8 cellular contexts compared by ENCODE assay signal in the genomic region with DNA sequence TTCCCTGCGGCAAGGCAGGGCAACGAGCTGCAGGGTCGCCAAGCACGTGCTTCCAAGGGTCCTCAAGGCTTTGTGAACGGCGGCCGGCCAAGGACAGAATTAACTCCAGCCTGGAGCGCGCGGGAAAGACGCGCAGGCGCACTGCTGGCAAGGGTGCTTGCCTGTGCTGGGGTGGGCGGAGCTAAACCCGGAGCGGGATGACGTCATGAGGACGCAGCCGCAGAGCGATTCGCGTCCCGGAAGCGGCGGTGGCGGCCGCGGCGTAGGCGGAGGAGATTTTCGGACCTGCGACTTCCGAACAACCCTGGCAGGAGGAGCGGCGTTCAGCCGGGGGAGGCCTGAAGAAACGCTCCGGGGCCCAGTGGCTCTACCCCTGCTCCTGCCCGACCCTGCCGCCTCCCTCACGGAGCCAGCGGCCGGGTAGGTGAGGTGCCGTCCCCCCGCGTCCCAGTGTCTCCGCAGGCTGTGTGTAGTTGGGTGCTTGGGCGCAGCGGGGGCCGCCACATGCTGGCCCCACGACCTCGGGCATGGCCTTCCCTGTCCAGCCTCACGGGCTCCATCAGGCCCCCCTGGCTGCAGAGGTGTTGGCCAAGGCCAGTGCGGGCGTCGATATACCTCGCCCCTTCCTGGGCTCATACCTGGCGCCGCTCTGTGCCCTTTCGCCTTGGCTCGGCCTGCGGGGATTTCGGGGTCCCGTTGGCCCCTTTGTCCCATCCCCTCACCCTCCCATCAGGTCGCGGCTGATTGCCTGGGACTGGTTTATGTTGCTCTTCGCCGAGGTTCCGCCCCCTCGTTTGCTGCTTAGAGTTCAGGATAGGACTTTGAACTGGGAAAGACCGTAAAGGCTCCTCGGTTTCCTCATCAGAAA. TPM values are rescaled to one million over a fixed set of nuclear protein-coding genes. Genes with fewer than 3 reads are reported as not detected.
A peak's percentile ranks its signal among the peaks of the same experiment; 100 is the strongest.
DNase-seq lines count a peak whose midpoint lies in the region; ATAC-seq, FAIRE-seq and TF ChIP-seq lines count a peak whose summit lies in the region.

A gene with protein sequence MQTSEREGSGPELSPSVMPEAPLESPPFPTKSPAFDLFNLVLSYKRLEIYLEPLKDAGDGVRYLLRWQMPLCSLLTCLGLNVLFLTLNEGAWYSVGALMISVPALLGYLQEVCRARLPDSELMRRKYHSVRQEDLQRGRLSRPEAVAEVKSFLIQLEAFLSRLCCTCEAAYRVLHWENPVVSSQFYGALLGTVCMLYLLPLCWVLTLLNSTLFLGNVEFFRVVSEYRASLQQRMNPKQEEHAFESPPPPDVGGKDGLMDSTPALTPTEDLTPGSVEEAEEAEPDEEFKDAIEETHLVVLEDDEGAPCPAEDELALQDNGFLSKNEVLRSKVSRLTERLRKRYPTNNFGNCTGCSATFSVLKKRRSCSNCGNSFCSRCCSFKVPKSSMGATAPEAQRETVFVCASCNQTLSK (plus strand): TSS at position 227 of the 868 bp plus-strand sequence. CDS start 1,350 bp downstream, outside the sequence.

- H3K4me1 ChIP-seq in HUES6 (ENCODE audit: control insufficient read depth, insufficient read depth, low read length) (peaks cover 3% of the 10 kb centered on the region), OCI-LY1 (ENCODE audit: insufficient read depth, low read length, severe bottlenecking) (peaks cover 19% of the 10 kb centered on the region)

- peaks cover 8% of the 10 kb centered on the region; the same call in 1 of the 2 replicates for H3K79me2 ChIP-seq in OCI-LY1 (ENCODE audit: insufficient read depth, low read length)

- H3K27me3 ChIP-seq in HUES6 (ENCODE audit: control insufficient read depth, insufficient read depth, low read length) (peaks cover 23% of the 10 kb centered on the region), OCI-LY1 (ENCODE audit: insufficient read depth, low read length) (no peaks in the 10 kb centered on the region)

- DNase-seq in D721Med (ENCODE audit: insufficient read length, low spot score) (peak; percentile 94), activated T-cell treated with anti-CD3 and anti-CD28 coated beads for 1 hour (ENCODE audit: low read depth) (peak; percentile 90), endothelial cell (ENCODE audit: low spot score) (peak; percentile 98), midbrain (lab: John Stamatoyannopoulos, UW) (peak; percentile 92)
- DNase-seq in stimulated activated CD8-positive, alpha-beta memory T cell treated with anti-CD3 and anti-CD28 coated beads, Interleukin-15, amount 100 ng/mL, for 48 hours (ENCODE audit: low read depth in 2 of 2), result peak; percentile 95

- H3F3A ChIP-seq in OCI-LY1 (ENCODE audit: insufficient read depth, low read length), result no peaks in the 10 kb centered on the region

- H3K4me1 Mint-ChIP-seq in endothelial cell (ENCODE audit: unreplicated experiment), result peaks cover 12% of the 10 kb centered on the region

- H3K4me2 ChIP-seq in OCI-LY1 (ENCODE audit: low read length), result peak within 1 kb of the TSS; percentile 96

- H3K27ac ChIP-seq in HUES6 (ENCODE audit: low read depth, low read length) (0 out of 2 replicates have a peak within 1 kb of the TSS, but pooled peaks have one; percentile 66), OCI-LY1 (ENCODE audit: low read depth, low read length, poor library complexity, severe bottlenecking) (peak within 1 kb of the TSS; percentile 25)

- H3K9me3 ChIP-seq in HUES6 (ENCODE audit: control insufficient read depth, insufficient read depth, low read depth, low read length), result peaks cover 6% of the 10 kb centered on the region
- no peaks in the 10 kb centered on the region for H3K9me3 ChIP-seq in OCI-LY1 (ENCODE audit: low read length)

- no peak for FAIRE-seq in D721Med (lab: Jason Lieb, UNC)

- peak within 1 kb of the TSS; percentile 97 for H3K4me3 Mint-ChIP-seq in endothelial cell (ENCODE audit: unreplicated experiment)

- H3K9me2 ChIP-seq in OCI-LY1 (ENCODE audit: low read depth, low read length), result no peaks in the 10 kb centered on the region

- H3K4me3 ChIP-seq in HUES6 (ENCODE audit: low read depth, low read length) (peak within 1 kb of the TSS; percentile 87), OCI-LY1 (ENCODE audit: low read depth, low read length, poor library complexity, severe bottlenecking) (peak within 1 kb of the TSS; percentile 98)

- H3K9ac ChIP-seq in HUES6 (ENCODE audit: low read length) (peak within 1 kb of the TSS; percentile 87), OCI-LY1 (ENCODE audit: low read length) (peak within 1 kb of the TSS; percentile 97)

- TF ChIP-seq CTCF in D721Med (IDR thresholded peaks at IDR 0.05; ENCODE audit: insufficient read depth, missing control alignments) (no peak), OCI-LY1 (IDR thresholded peaks at IDR 0.05; ENCODE audit: low read length) (no peak), endothelial cell (IDR thresholded peaks at IDR 0.05; ENCODE audit: unreplicated experiment) (no peak)

- H3K27ac Mint-ChIP-seq in endothelial cell (ENCODE audit: unreplicated experiment), result peak within 1 kb of the TSS; percentile 84

- peaks cover 22% of the 10 kb centered on the region for H3K36me3 Mint-ChIP-seq in endothelial cell (ENCODE audit: low read depth, unreplicated experiment)

- H3K27me3 Mint-ChIP-seq in endothelial cell (ENCODE audit: unreplicated experiment), result peaks cover 11% of the 10 kb centered on the region

- ATAC-seq in GM21447 (IDR thresholded peaks at IDR 0.05; ENCODE audit: unreplicated experiment), result peak; percentile 81

- no peaks in the 10 kb centered on the region for H3K9me3 Mint-ChIP-seq in endothelial cell (ENCODE audit: unreplicated experiment)

- H4K20me1 ChIP-seq in OCI-LY1 (ENCODE audit: insufficient read depth, low read length), result no peaks in the 10 kb centered on the region

- peak within 1 kb of the TSS; percentile 85; the same call in 1 of the 2 replicates for H2AFZ ChIP-seq in OCI-LY1 (ENCODE audit: low read length)

- H3K36me3 ChIP-seq in HUES6 (ENCODE audit: control insufficient read depth, insufficient read depth, low read length) (peaks cover 20% of the 10 kb centered on the region), OCI-LY1 (ENCODE audit: insufficient read depth, low read length) (peaks cover 13% of the 10 kb centered on the region)

RNA-seq across cellular contexts. Expression of the gene that starts here (rescaled TPM):
- 19.2 TPM for total RNA-seq in endothelial cell (ENCODE audit: unreplicated experiment)

Comparison
In these comparisons a context has a peak if more than half of its experiments do, and no peak if none do; other contexts are left out.
1. Peak in every context shown above with its lines: DNase-seq, ATAC-seq, H3K4me3 ChIP-seq and H3K27ac ChIP-seq.